In genomic region chr18:3771121-3771971, GRCh38 we compare ENCODE assay signal across 8 cellular contexts.
DNase-seq lines count a peak whose midpoint lies in the region; ATAC-seq and TF ChIP-seq lines count a peak whose summit lies in the region.

No MANE protein-coding gene starts in this region.

- peaks cover 18% of the 10 kb centered on the region for H3K4me1 Mint-ChIP-seq in central memory CD8-positive, alpha-beta T cell

- no peaks in the 10 kb centered on the region for H3K9me3 Mint-ChIP-seq in central memory CD8-positive, alpha-beta T cell

- ATAC-seq in HG02759 (IDR thresholded peaks at IDR 0.05; ENCODE audit: unreplicated experiment) = peak; percentile 100
- peak; percentile 95 for ATAC-seq in central memory CD8-positive, alpha-beta T cell (replicated peaks; ENCODE audit: extremely low read depth, poor library complexity, severe bottlenecking)

- H3K36me3 Mint-ChIP-seq in central memory CD8-positive, alpha-beta T cell (ENCODE audit: insufficient read depth) = peaks cover 1% of the 10 kb centered on the region

- H3K27ac Mint-ChIP-seq in central memory CD8-positive, alpha-beta T cell (ENCODE audit: low read depth) = peak overlapping the region; percentile 44

- DNase-seq in GM13977 (ENCODE audit: low spot score) (peak; percentile 81), NCI-H1694 treated with DMSO at 0.1 percent for 48 hours (lab: John Stamatoyannopoulos, UW) (peak; percentile 59), kidney epithelial cell (ENCODE audit: low read depth) (peak; percentile 85), DMS79 treated with DMSO at 0.1 percent for 48 hours (lab: John Stamatoyannopoulos, UW) (no peak)
- peak; percentile 51 for DNase-seq in activated CD4-positive, CD25-positive, alpha-beta regulatory T cell treated with anti-CD3 and anti-CD28 coated beads, Interleukin-2, amount 50 U/mL, for 16 hours (ENCODE audit: low read depth, low spot score)
- peak; percentile 54 to 68 for DNase-seq in central memory CD8-positive, alpha-beta T cell (ENCODE audit: low spot score in 2 of 2)
- peak; percentile 68 to 84 (median 70) for DNase-seq in stimulated activated CD4-positive, alpha-beta T cell treated with anti-CD3 and anti-CD28 coated beads, Interleukin-12 subunit alpha, Interleukin-12 subunit beta, amount 100 ng/mL, for 48 hours (ENCODE audit: low read depth in 2 of 3, low spot score in 1 of 3)

- H3K4me3 ChIP-seq in kidney epithelial cell (ENCODE audit: low read depth, low read length) = peak overlapping the region; percentile 26

- peaks cover 64% of the 10 kb centered on the region for H3K27me3 Mint-ChIP-seq in central memory CD8-positive, alpha-beta T cell

- peak overlapping the region; percentile 12 for H3K4me3 Mint-ChIP-seq in central memory CD8-positive, alpha-beta T cell

- peak; percentile 94 for TF ChIP-seq CTCF in GM13977 (IDR thresholded peaks at IDR 0.05; ENCODE audit: extremely low read depth, insufficient read depth, missing control alignments)
- peak; percentile 85 for TF ChIP-seq CTCF in kidney epithelial cell (IDR thresholded peaks at IDR 0.05; ENCODE audit: insufficient read depth, low read length, poor library complexity, severe bottlenecking)

- H3K27me3 ChIP-seq in kidney epithelial cell (ENCODE audit: control insufficient read depth, insufficient read depth, low read length) = no peaks in the 10 kb centered on the region

- no peaks in the 10 kb centered on the region for H3K36me3 ChIP-seq in kidney epithelial cell (ENCODE audit: control insufficient read depth, insufficient read depth, low read length)

- in situ Hi-C loops in GM13977 (cut with MboI; ENCODE audit: low pct_unique_long_range_greater_than_20kb, low sequenced_read_pairs, unreplicated experiment) = no loop called here
